Comparison of ENCODE assay signal across 1 cellular context in the genomic region with DNA sequence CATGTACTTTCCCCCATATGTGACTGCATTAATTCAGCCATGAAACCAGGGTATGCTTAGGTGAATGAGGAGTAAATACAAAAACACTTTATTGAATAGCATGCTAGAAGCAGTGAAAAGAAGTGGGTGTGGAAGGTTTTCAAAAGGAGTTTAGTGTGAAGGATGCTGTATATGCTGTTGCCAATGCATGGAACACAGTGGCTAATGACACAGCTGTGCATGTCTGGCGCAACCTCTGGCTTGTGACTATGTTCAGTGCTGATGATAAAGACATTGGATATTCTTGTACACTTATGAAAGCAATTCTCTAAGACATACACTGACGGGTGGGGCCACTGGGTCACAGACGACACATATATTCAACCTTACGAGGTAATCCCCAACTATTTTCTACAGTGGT.
TF ChIP-seq lines count a peak whose summit lies in the region.

No MANE protein-coding gene starts in this region.

TF ChIP-seq in GM23338, 12 proteins besides CTCF, POLR2A, EP300 and RAD21 (continued from another document):
- TF ChIP-seq, protein P1, sequence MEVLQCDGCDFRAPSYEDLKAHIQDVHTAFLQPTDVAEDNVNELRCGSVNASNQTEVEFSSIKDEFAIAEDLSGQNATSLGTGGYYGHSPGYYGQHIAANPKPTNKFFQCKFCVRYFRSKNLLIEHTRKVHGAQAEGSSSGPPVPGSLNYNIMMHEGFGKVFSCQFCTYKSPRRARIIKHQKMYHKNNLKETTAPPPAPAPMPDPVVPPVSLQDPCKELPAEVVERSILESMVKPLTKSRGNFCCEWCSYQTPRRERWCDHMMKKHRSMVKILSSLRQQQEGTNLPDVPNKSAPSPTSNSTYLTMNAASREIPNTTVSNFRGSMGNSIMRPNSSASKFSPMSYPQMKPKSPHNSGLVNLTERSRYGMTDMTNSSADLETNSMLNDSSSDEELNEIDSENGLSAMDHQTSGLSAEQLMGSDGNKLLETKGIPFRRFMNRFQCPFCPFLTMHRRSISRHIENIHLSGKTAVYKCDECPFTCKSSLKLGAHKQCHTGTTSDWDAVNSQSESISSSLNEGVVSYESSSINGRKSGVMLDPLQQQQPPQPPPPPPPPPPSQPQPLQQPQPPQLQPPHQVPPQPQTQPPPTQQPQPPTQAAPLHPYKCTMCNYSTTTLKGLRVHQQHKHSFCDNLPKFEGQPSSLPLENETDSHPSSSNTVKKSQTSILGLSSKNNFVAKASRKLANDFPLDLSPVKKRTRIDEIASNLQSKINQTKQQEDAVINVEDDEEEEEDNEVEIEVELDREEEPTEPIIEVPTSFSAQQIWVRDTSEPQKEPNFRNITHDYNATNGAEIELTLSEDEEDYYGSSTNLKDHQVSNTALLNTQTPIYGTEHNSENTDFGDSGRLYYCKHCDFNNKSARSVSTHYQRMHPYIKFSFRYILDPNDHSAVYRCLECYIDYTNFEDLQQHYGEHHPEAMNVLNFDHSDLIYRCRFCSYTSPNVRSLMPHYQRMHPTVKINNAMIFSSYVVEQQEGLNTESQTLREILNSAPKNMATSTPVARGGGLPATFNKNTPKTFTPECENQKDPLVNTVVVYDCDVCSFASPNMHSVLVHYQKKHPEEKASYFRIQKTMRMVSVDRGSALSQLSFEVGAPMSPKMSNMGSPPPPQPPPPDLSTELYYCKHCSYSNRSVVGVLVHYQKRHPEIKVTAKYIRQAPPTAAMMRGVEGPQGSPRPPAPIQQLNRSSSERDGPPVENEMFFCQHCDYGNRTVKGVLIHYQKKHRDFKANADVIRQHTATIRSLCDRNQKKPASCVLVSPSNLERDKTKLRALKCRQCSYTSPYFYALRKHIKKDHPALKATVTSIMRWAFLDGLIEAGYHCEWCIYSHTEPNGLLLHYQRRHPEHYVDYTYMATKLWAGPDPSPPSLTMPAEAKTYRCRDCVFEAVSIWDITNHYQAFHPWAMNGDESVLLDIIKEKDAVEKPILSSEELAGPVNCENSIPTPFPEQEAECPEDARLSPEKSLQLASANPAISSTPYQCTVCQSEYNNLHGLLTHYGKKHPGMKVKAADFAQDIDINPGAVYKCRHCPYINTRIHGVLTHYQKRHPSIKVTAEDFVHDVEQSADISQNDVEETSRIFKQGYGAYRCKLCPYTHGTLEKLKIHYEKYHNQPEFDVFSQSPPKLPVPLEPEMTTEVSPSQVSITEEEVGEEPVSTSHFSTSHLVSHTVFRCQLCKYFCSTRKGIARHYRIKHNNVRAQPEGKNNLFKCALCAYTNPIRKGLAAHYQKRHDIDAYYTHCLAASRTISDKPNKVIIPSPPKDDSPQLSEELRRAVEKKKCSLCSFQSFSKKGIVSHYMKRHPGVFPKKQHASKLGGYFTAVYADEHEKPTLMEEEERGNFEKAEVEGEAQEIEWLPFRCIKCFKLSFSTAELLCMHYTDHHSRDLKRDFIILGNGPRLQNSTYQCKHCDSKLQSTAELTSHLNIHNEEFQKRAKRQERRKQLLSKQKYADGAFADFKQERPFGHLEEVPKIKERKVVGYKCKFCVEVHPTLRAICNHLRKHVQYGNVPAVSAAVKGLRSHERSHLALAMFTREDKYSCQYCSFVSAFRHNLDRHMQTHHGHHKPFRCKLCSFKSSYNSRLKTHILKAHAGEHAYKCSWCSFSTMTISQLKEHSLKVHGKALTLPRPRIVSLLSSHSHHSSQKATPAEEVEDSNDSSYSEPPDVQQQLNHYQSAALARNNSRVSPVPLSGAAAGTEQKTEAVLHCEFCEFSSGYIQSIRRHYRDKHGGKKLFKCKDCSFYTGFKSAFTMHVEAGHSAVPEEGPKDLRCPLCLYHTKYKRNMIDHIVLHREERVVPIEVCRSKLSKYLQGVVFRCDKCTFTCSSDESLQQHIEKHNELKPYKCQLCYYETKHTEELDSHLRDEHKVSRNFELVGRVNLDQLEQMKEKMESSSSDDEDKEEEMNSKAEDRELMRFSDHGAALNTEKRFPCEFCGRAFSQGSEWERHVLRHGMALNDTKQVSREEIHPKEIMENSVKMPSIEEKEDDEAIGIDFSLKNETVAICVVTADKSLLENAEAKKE (CRISPR knock-in tag; IDR thresholded peaks at IDR 0.05), result no peak
- TF ChIP-seq ZNF114 (CRISPR knock-in tag; IDR thresholded peaks at IDR 0.05) (no peak), CREB1 (CRISPR knock-in tag; IDR thresholded peaks at IDR 0.05; ENCODE audit: low read depth) (no peak), EZH2 (IDR thresholded peaks at IDR 0.05; ENCODE audit: low read depth, unreplicated experiment) (no peak), ZNF331 (CRISPR knock-in tag; IDR thresholded peaks at IDR 0.05; ENCODE audit: low read depth) (no peak)
